In the genomic region with DNA sequence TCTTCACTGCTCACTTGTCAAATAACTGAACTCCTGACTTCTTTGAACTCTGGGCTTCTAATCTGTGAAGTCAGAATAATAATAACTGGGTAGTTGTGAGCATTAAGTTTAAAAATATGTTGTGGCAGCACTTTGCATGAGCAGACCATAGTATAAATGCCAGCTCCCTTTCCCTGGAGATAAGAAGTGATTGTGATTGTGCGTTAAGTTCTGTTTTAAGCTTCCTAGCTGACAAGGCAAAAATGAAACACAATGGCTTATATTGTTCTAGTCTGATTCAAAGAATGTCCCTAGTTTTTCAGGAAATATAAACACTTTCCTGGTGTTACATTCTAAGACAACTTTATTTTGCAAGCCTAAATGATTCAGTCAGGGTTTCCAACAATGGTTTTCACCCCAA, we compare ENCODE assay signal across 28 cellular contexts.
DNase-seq lines count a peak whose midpoint lies in the region; FAIRE-seq and TF ChIP-seq lines count a peak whose summit lies in the region.
"Had no signal": no experiment of that assay in that cellular context is flagged by ENCODE, and none has a peak within 500 bp of the region (broad histone marks: within the 10 kb centered on the region; RNA-seq: fewer than 3 reads in every experiment).

No MANE protein-coding gene starts in this region.

- H2BK12ac ChIP-seq in H1 (ENCODE audit: low read depth, low read length) = peak overlapping the region; percentile 46

- peak; percentile 39 for DNase-seq in COLO829 (ENCODE audit: low spot score)
- DNase-seq in H1 (ENCODE audit: low read depth in 1 of 2, low spot score in 2 of 2) = no peak
- DNase-seq in right atrium auricular region (ENCODE audit: low spot score) = no peak
- peak; percentile 74 for DNase-seq in pons (ENCODE audit: low spot score)
- DNase-seq in globus pallidus (ENCODE audit: low spot score) = no peak
- DNase-seq in H7 = no peak
- DNase-seq in urothelium cell line (ENCODE audit: low spot score) = no peak
- DNase-seq in T-helper 1 cell = no peak
- DNase-seq: activated CD8-positive, alpha-beta T cell treated with anti-CD3 and anti-CD28 coated beads, Interleukin-2, amount 10 ng/mL, durations not matched to agents 7 days and 5 days; activated effector memory CD4-positive, alpha-beta T cell treated with anti-CD3 and anti-CD28 coated beads, Interleukin-2, amount 50 U/mL, for 16 hours; activated naive CD8-positive, alpha-beta T cell treated with anti-CD3 and anti-CD28 coated beads, Interleukin-2, amount 50 U/mL, for 24 hours; activated T-cell treated with anti-CD3 and anti-CD28 coated beads for 4 hours; brain microvascular endothelial cell; CD8-positive, alpha-beta memory T cell; DMS79; GF-D8; kidney glomerular epithelial cell; NCI-H1417 treated with DMSO at 0.1 percent for 48 hours; NCI-H2107; NK-92 treated with Interleukin-12 subunit alpha and Interleukin-12 subunit beta, amount 100 ng/mL, for 24 hours; PC-9; SHP77 treated with DMSO at 0.1 percent for 48 hours; sigmoid colon; stimulated activated CD4-positive, alpha-beta T cell treated with anti-CD3 and anti-CD28 coated beads, Interleukin-15, amount 100 ng/mL, for 24 hours; trophoblast cell had no signal

- no peaks in the 10 kb centered on the region for H3K27me3 ChIP-seq in H1 (replicated peaks in 1 of 4; ENCODE audit: control insufficient read depth in 3 of 4, extremely low read depth in 1 of 4, insufficient read depth in 3 of 4, low read length in 3 of 4)
- H3K27me3 ChIP-seq in right atrium auricular region = no peaks in the 10 kb centered on the region
- no peaks in the 10 kb centered on the region for H3K27me3 ChIP-seq in H7 (ENCODE audit: control insufficient read depth, insufficient read depth, low read length)
- H3K27me3 ChIP-seq: brain microvascular endothelial cell, sigmoid colon had no signal

- H2BK120ac ChIP-seq in H1 (replicated peaks; ENCODE audit: low read depth, low read length) = no peak overlapping the region

- no peak overlapping the region for H4K91ac ChIP-seq in H1 (replicated peaks; ENCODE audit: insufficient read length, low read length)

- no peak for TF ChIP-seq EP300 in H1 (IDR thresholded peaks at IDR 0.05; ENCODE audit: borderline replicate concordance in 1 of 2, low read depth in 2 of 2, low read length in 2 of 2)

- no peak overlapping the region for H4K8ac ChIP-seq in H1 (ENCODE audit: extremely low read depth, insufficient read depth, low read length)

- H3K9ac ChIP-seq in H1 (replicated peaks in 1 of 4; ENCODE audit: extremely low read depth in 1 of 4, low read depth in 3 of 4, low read length in 3 of 4) = no peak overlapping the region
- H3K9ac ChIP-seq: KMS-11 had no signal

- peaks cover 6 to 8% (median 6%) of the 10 kb centered on the region in 4 experiments for H3K4me1 ChIP-seq in H1 (replicated peaks in 1 of 4; ENCODE audit: control insufficient read depth in 3 of 4, insufficient read depth in 4 of 4, low read length in 3 of 4)
- peaks cover 0 to 21% of the 10 kb centered on the region in 2 donors for H3K4me1 ChIP-seq in right atrium auricular region

- no peak overlapping the region for H2AK5ac ChIP-seq in H1 (ENCODE audit: low read depth, low read length)

- H3K18ac ChIP-seq in H1 (ENCODE audit: extremely low read depth, low read length) = peak overlapping the region; percentile 15; the same call in 1 of the 2 replicates

- H3K4me3 ChIP-seq in H1 (ENCODE audit: extremely low read depth in 1 of 4, insufficient read depth in 2 of 4, low read depth in 3 of 4, low read length in 4 of 4) = no peak overlapping the region
- no peak overlapping the region for H3K4me3 ChIP-seq in right atrium auricular region
- H3K4me3 ChIP-seq in H7 (ENCODE audit: insufficient read depth, low read depth, low read length) = no peak overlapping the region
- H3K4me3 ChIP-seq: PC-9, sigmoid colon had no signal

- TF ChIP-seq RAD21 in H1 (IDR thresholded peaks at IDR 0.05 in 1 of 2, conservative IDR thresholded peaks at IDR 0.05 in 1 of 2; ENCODE audit: low read depth in 2 of 2, low read length in 2 of 2) = no peak

- no peak overlapping the region for H3K23ac ChIP-seq in H1 (ENCODE audit: insufficient read length)

- no peaks in the 10 kb centered on the region for H3K23me2 ChIP-seq in H1 (ENCODE audit: low read depth, low read length)

- no peak overlapping the region for H4K5ac ChIP-seq in H1 (ENCODE audit: insufficient read length, low read depth, low read length)

- no peak overlapping the region for H3K56ac ChIP-seq in H1 (replicated peaks; ENCODE audit: insufficient read length, low read depth, low read length)

- no peak overlapping the region for H2BK20ac ChIP-seq in H1 (ENCODE audit: low read length)

- POLR2A ChIA-PET in H1 (lab: Charles Lee; ENCODE audit: partially characterized antibody) = no interaction called here

- H3K79me1 ChIP-seq in H1 (ENCODE audit: low read depth, low read length) = no peaks in the 10 kb centered on the region

- H2AFZ ChIP-seq in H1 (ENCODE audit: low read length) = no peak overlapping the region
- H2AFZ ChIP-seq: PC-9 had no signal

- no peak for TF ChIP-seq POLR2A in H1 (IDR thresholded peaks at IDR 0.05; ENCODE audit: control extremely low read depth in 1 of 2, low read depth in 2 of 2, low read length in 2 of 2)

- WGBS in H1 (ENCODE audit: extremely low coverage in 1 of 2, insufficient coverage in 1 of 2, insufficient read length in 1 of 2, insufficient replicate concordance in 2 of 2, low coverage in 1 of 2, low lambda C conversion rate in 2 of 2, missing lambda C conversion rate in 1 of 2), 2 experiments = 88% methylated on average over 1 of the region's 1 CpG; no CpG with 5 or more reads in 1 of the 2 experiments

- no peaks in the 10 kb centered on the region for H4K20me1 ChIP-seq in H1 (replicated peaks in 1 of 2; ENCODE audit: control insufficient read depth in 1 of 2, insufficient read depth in 2 of 2, low read length in 2 of 2)

- 0 out of 4 replicates have a peak overlapping the region, but pooled peaks of 1 of the 2 experiments have one; percentile 19 for H3K4me2 ChIP-seq in H1 (ENCODE audit: insufficient read depth in 1 of 2, low read depth in 2 of 2, low read length in 2 of 2)
- H3K4me2 ChIP-seq: KMS-11, PC-9 had no signal

- no peak overlapping the region for H3K4ac ChIP-seq in H1 (replicated peaks; ENCODE audit: insufficient read length, low read depth, low read length)

- H3K36me3 ChIP-seq in H1 (ENCODE audit: control insufficient read depth in 2 of 4, insufficient read depth in 4 of 4, low read length in 3 of 4) = no peaks in the 10 kb centered on the region
- no peaks in the 10 kb centered on the region for H3K36me3 ChIP-seq in right atrium auricular region
- no peaks in the 10 kb centered on the region for H3K36me3 ChIP-seq in H7 (replicated peaks; ENCODE audit: control insufficient read depth, insufficient read depth, low read length)
- H3K36me3 ChIP-seq: brain microvascular endothelial cell, sigmoid colon had no signal

- CTCF ChIA-PET in H1 (lab: Charles Lee; ENCODE audit: partially characterized antibody) = interaction anchor here (1.0 to 1.4 kb wide), 2 partner anchors 9 to 114 kb away, joined by 3 to 4 read pairs; no protein-coding TSS in a partner anchor

- H2BK15ac ChIP-seq in H1 (ENCODE audit: low read length) = no peak overlapping the region

- H3K9me3 ChIP-seq in H1 (ENCODE audit: insufficient read depth in 2 of 2, low read depth in 1 of 2, low read length in 1 of 2) = no peaks in the 10 kb centered on the region
- H3K9me3 ChIP-seq in right atrium auricular region = no peaks in the 10 kb centered on the region
- H3K9me3 ChIP-seq: sigmoid colon had no signal

- TF ChIP-seq CTCF in H1 (IDR thresholded peaks at IDR 0.05; ENCODE audit: control extremely low read depth in 1 of 3, insufficient read depth in 1 of 3, low read depth in 1 of 3, low read length in 3 of 3) (no peak), right atrium auricular region (IDR thresholded peaks at IDR 0.05) (no peak)

- no peak overlapping the region for H3K14ac ChIP-seq in H1 (ENCODE audit: insufficient read length)

- 0 out of 2 replicates have a peak overlapping the region, but pooled peaks have one; percentile 5 for H2BK5ac ChIP-seq in H1 (ENCODE audit: low read depth, low read length)

- H3K27ac ChIP-seq in H1 (ENCODE audit: low read depth, low read length) = no peak overlapping the region
- peak overlapping the region; percentile 42 to 76 for H3K27ac ChIP-seq in right atrium auricular region
- H3K27ac ChIP-seq: brain microvascular endothelial cell, KMS-11, PC-9 had no signal

- no peaks in the 10 kb centered on the region for H3K79me2 ChIP-seq in H1 (ENCODE audit: control insufficient read depth in 1 of 2, insufficient read depth in 2 of 2, low read length in 2 of 2)

- FAIRE-seq in H1 (lab: Jason Lieb, UNC) (no peak), urothelium cell line (lab: Jason Lieb, UNC) (no peak)
- FAIRE-seq: A204.1, colon had no signal

TF ChIP-seq in H1, 55 proteins besides CTCF, POLR2A, EP300 and RAD21 (continues in another document):
- TF ChIP-seq SIX5 (IDR thresholded peaks at IDR 0.05; ENCODE audit: low read depth, low read length) (no peak), CREB1 (IDR thresholded peaks at IDR 0.05) (no peak), KDM1A (IDR thresholded peaks at IDR 0.05; ENCODE audit: borderline replicate concordance, low read length) (no peak), PHF8 (conservative IDR thresholded peaks at IDR 0.05; ENCODE audit: low read depth, low read length) (no peak)

Comparison
In these comparisons a context has a peak if more than half of its experiments do, and no peak if none do; other contexts are left out.
1. DNase-seq: peak in COLO829 (single experiment) and pons (single experiment); none in H1 (0 of 2), right atrium auricular region (single experiment), globus pallidus (single experiment), H7 (single experiment), urothelium cell line (single experiment) and T-helper 1 cell (0 of 5).